8 cellular contexts compared by ENCODE assay signal in genomic region chr2:85560812-85561279, GRCh38. TPM values are rescaled to one million over a fixed set of nuclear protein-coding genes. Genes with fewer than 3 reads are reported as not detected.
A peak's percentile ranks its signal among the peaks of the same experiment; 100 is the strongest.
DNase-seq lines count a peak whose midpoint lies in the region; ATAC-seq, FAIRE-seq and TF ChIP-seq lines count a peak whose summit lies in the region.

No MANE protein-coding gene starts in this region.

- no peak overlapping the region for H2BK15ac ChIP-seq in H1 (ENCODE audit: low read length)

- H3K79me2 ChIP-seq in H1 (ENCODE audit: control insufficient read depth in 1 of 2, insufficient read depth in 2 of 2, low read length in 2 of 2): peaks cover 0 to 18% of the 10 kb centered on the region in 2 experiments; a peak in 2 of 4 replicates

- peak; percentile 19 for ATAC-seq in Right ventricle myocardium inferior
- no peak for ATAC-seq in Right ventricle myocardium superior (ENCODE audit: poor library complexity)

- no peak overlapping the region for H2AK5ac ChIP-seq in H1 (ENCODE audit: low read depth, low read length)

- peaks cover 5% of the 10 kb centered on the region for H3K23me2 ChIP-seq in H1 (ENCODE audit: low read depth, low read length)

- peak overlapping the region; percentile 77 for H3K4me3 ChIP-seq in NT2/D1 (ENCODE audit: insufficient read length, low read depth)
- H3K4me3 ChIP-seq in H1 (ENCODE audit: extremely low read depth in 1 of 4, insufficient read depth in 2 of 4, low read depth in 3 of 4, low read length in 4 of 4): peak overlapping the region; percentile 68 to 90 (median 88)
- peak overlapping the region; percentile 84 for H3K4me3 ChIP-seq in neuron (ENCODE audit: low read length)

- H3K9me3 ChIP-seq in NT2/D1 (ENCODE audit: insufficient read depth, low read length) (no peaks in the 10 kb centered on the region), H1 (ENCODE audit: insufficient read depth in 2 of 2, low read depth in 1 of 2, low read length in 1 of 2) (no peaks in the 10 kb centered on the region), neuron (ENCODE audit: low read length) (no peaks in the 10 kb centered on the region)

- H3K36me3 ChIP-seq in NT2/D1 (ENCODE audit: insufficient read depth, insufficient read length, low read length): peaks cover 29% of the 10 kb centered on the region
- peaks cover 3 to 14% (median 8%) of the 10 kb centered on the region in 4 experiments; a peak in 7 of 8 replicates for H3K36me3 ChIP-seq in H1 (ENCODE audit: control insufficient read depth in 2 of 4, insufficient read depth in 4 of 4, low read length in 3 of 4)
- H3K36me3 ChIP-seq in neuron (ENCODE audit: insufficient read depth, low read length): peaks cover 13% of the 10 kb centered on the region

- H3K4me2 ChIP-seq in H1 (ENCODE audit: insufficient read depth in 1 of 2, low read depth in 2 of 2, low read length in 2 of 2): peak overlapping the region; percentile 84 to 96

- no peak overlapping the region for H3K23ac ChIP-seq in H1 (ENCODE audit: insufficient read length)

- 0 out of 2 replicates have a peak, but pooled peaks cover 4% of the 10 kb centered on the region for H3K79me1 ChIP-seq in H1 (ENCODE audit: low read depth, low read length)

- DNase-seq in Right ventricle myocardium inferior (ENCODE audit: missing footprints) (no peak), Right ventricle myocardium superior (no peak), NT2/D1 (ENCODE audit: low read depth, low spot score) (no peak), H1 (ENCODE audit: low read depth in 1 of 2, low spot score in 2 of 2) (no peak), NCI-H446 treated with DMSO at 0.1 percent for 48 hours (lab: John Stamatoyannopoulos, UW) (no peak), glomerular visceral epithelial cell (ENCODE audit: extremely low spot score) (no peak), NCI-H1092 (lab: John Stamatoyannopoulos, UW) (no peak)

- H3K56ac ChIP-seq in H1 (replicated peaks; ENCODE audit: insufficient read length, low read depth, low read length): no peak overlapping the region

- no peak for TF ChIP-seq POLR2A in H1 (IDR thresholded peaks at IDR 0.05; ENCODE audit: control extremely low read depth in 1 of 2, low read depth in 2 of 2, low read length in 2 of 2)

- 22% methylated on average over 10 of the region's 14 CpGs; no CpG with 5 or more reads in 1 of the 2 experiments for WGBS in H1 (ENCODE audit: extremely low coverage in 1 of 2, insufficient coverage in 1 of 2, insufficient read length in 1 of 2, insufficient replicate concordance in 2 of 2, low coverage in 1 of 2, low lambda C conversion rate in 2 of 2, missing lambda C conversion rate in 1 of 2), 2 experiments

- POLR2A ChIA-PET in H1 (lab: Charles Lee; ENCODE audit: partially characterized antibody): interaction anchor here (0.6 to 38.6 kb wide), 18 partner anchors 9 to 1144 kb away, joined by 3 to 1889 read pairs (median 4); partner anchors contain the start of genes C2orf68, CAPG, MAT2A and RNF181

- no peak overlapping the region for H4K5ac ChIP-seq in H1 (ENCODE audit: insufficient read length, low read depth, low read length)

- H3K27me3 ChIP-seq in NT2/D1 (ENCODE audit: insufficient read depth, insufficient read length): no peaks in the 10 kb centered on the region
- no peaks in the 10 kb centered on the region for H3K27me3 ChIP-seq in H1 (replicated peaks in 1 of 4; ENCODE audit: control insufficient read depth in 3 of 4, extremely low read depth in 1 of 4, insufficient read depth in 3 of 4, low read length in 3 of 4)
- no peaks in the 10 kb centered on the region for H3K27me3 ChIP-seq in neuron (ENCODE audit: insufficient read depth, low read length)

- H4K91ac ChIP-seq in H1 (replicated peaks; ENCODE audit: insufficient read length, low read length): no peak overlapping the region

- no peak overlapping the region for H2BK20ac ChIP-seq in H1 (ENCODE audit: low read length)

- H4K8ac ChIP-seq in H1 (ENCODE audit: extremely low read depth, insufficient read depth, low read length): no peak overlapping the region

- H2BK12ac ChIP-seq in H1 (ENCODE audit: low read depth, low read length): no peak overlapping the region

- CTCF ChIA-PET in H1 (lab: Charles Lee; ENCODE audit: partially characterized antibody): interaction anchor here (0.8 to 3.6 kb wide), 6 partner anchors 10 to 169 kb away, joined by 3 to 20 read pairs (median 4); no protein-coding TSS in a partner anchor

- H4K20me1 ChIP-seq in H1 (replicated peaks in 1 of 2; ENCODE audit: control insufficient read depth in 1 of 2, insufficient read depth in 2 of 2, low read length in 2 of 2): no peaks in the 10 kb centered on the region

- H3K4me1 ChIP-seq in NT2/D1 (ENCODE audit: insufficient read depth, insufficient read length) (no peaks in the 10 kb centered on the region), H1 (replicated peaks in 1 of 4; ENCODE audit: control insufficient read depth in 3 of 4, insufficient read depth in 4 of 4, low read length in 3 of 4) (no peaks in the 10 kb centered on the region), neuron (ENCODE audit: insufficient read depth, low read length) (peaks cover 9% of the 10 kb centered on the region)

- no peak for FAIRE-seq in H1 (lab: Jason Lieb, UNC)

- no peak overlapping the region for H2BK120ac ChIP-seq in H1 (replicated peaks; ENCODE audit: low read depth, low read length)

- TF ChIP-seq CTCF in H1 (IDR thresholded peaks at IDR 0.05; ENCODE audit: control extremely low read depth in 1 of 3, insufficient read depth in 1 of 3, low read depth in 1 of 3, low read length in 3 of 3): no peak

- intact Hi-C loops in Right ventricle myocardium inferior (cut with DNase I): loop anchor here (5.0 kb wide), 1 partner anchor 36 kb away; the partner anchor contains the start of gene RNF181
- intact Hi-C loops in Right ventricle myocardium superior (cut with DNase I): loop anchor here (2.0 kb wide), 1 partner anchor 42 kb away; the partner anchor contains the start of gene TMEM150A

- TF ChIP-seq RAD21 in H1 (IDR thresholded peaks at IDR 0.05 in 1 of 2, conservative IDR thresholded peaks at IDR 0.05 in 1 of 2; ENCODE audit: low read depth in 2 of 2, low read length in 2 of 2): no peak

- no peak overlapping the region for H3K14ac ChIP-seq in H1 (ENCODE audit: insufficient read length)

- H3K18ac ChIP-seq in H1 (ENCODE audit: extremely low read depth, low read length): peak overlapping the region; percentile 60

- no peak for TF ChIP-seq EP300 in H1 (IDR thresholded peaks at IDR 0.05; ENCODE audit: borderline replicate concordance in 1 of 2, low read depth in 2 of 2, low read length in 2 of 2)

- no peak overlapping the region for H3K27ac ChIP-seq in H1 (ENCODE audit: low read depth, low read length)

- H3K9ac ChIP-seq in NT2/D1 (ENCODE audit: insufficient read length, low read depth) (peak overlapping the region; percentile 80), H1 (replicated peaks in 1 of 4; ENCODE audit: extremely low read depth in 1 of 4, low read depth in 3 of 4, low read length in 3 of 4) (peak overlapping the region in 3 of 4 experiments; percentile 17 to 79 (median 29); a peak in 5 of 7 replicates)

- no peak overlapping the region for H2AFZ ChIP-seq in H1 (ENCODE audit: low read length)
- H2AFZ ChIP-seq in neuron (ENCODE audit: low read depth, low read length): peak overlapping the region; percentile 50

- no peak overlapping the region for H2BK5ac ChIP-seq in H1 (ENCODE audit: low read depth, low read length)

- H3K4ac ChIP-seq in H1 (replicated peaks; ENCODE audit: insufficient read length, low read depth, low read length): no peak overlapping the region

RNA-seq across cellular contexts. Expression of gene GGCX, which starts 0.4 kb away (rescaled TPM):
- 26.9 TPM for total RNA-seq in Right ventricle myocardium inferior
- total RNA-seq in Right ventricle myocardium superior: 25.1 TPM
- total RNA-seq in H1 (2021; fragmentation: NEBNext Ultra II Directional; extraction: Animal tissue kit (Norgen Biotek cat#: 25700)): 33.8 and 36.1 TPM in 2 replicates
- polyA plus RNA-seq in H1 (2011; rRNA removed): 29.4 and 47.8 TPM in 2 replicates
- polyA plus RNA-seq in H1 (2011; cell fraction: cytosol; rRNA removed): 34.9 TPM
- 40.6 TPM for polyA plus RNA-seq in H1 (2011; cell fraction: nucleus; rRNA removed)
- polyA plus RNA-seq in H1 (2012, experiment 1 of 2): 26.7 to 32.0 TPM (median 29.0 TPM) in 4 replicates
- polyA plus RNA-seq in H1 (2012, experiment 2 of 2): 31.1 TPM
- polyA plus RNA-seq in H1 (2013, experiment 1 of 2): 34.0 TPM
- polyA plus RNA-seq in H1 (2013, experiment 2 of 2): 33.7 TPM
- polyA minus RNA-seq in H1 (2011; rRNA and poly(A)+ RNA removed): 57.4 and 67.9 TPM in 2 replicates
- 19.6 TPM for polyA minus RNA-seq in H1 (2011; cell fraction: cytosol; rRNA and poly(A)+ RNA removed)
- 45.0 TPM for polyA minus RNA-seq in H1 (2011; cell fraction: nucleus; rRNA and poly(A)+ RNA removed)

RNA-seq across cellular contexts. Expression of gene VAMP8, which starts 16.5 kb away (rescaled TPM):
- total RNA-seq in Right ventricle myocardium inferior (26.1 TPM), Right ventricle myocardium superior (16.9 TPM)
- 34.4 and 38.1 TPM in 2 replicates for total RNA-seq in H1 (2021; fragmentation: NEBNext Ultra II Directional; extraction: Animal tissue kit (Norgen Biotek cat#: 25700))
- 55.2 and 69.7 TPM in 2 replicates for polyA plus RNA-seq in H1 (2011; rRNA removed)
- 60.1 TPM for polyA plus RNA-seq in H1 (2011; cell fraction: cytosol; rRNA removed)
- polyA plus RNA-seq in H1 (2011; cell fraction: nucleus; rRNA removed): 18.0 TPM
- polyA plus RNA-seq in H1 (2012, experiment 1 of 2): 47.6 to 56.1 TPM (median 49.2 TPM) in 4 replicates
- polyA plus RNA-seq in H1 (2012, experiment 2 of 2): 57.3 TPM
- polyA plus RNA-seq in H1 (2013, experiment 1 of 2): 59.3 TPM
- 60.5 TPM for polyA plus RNA-seq in H1 (2013, experiment 2 of 2)
- polyA minus RNA-seq in H1 (2011; rRNA and poly(A)+ RNA removed): 11.0 and 15.1 TPM in 2 replicates
- 6.2 TPM for polyA minus RNA-seq in H1 (2011; cell fraction: cytosol; rRNA and poly(A)+ RNA removed)
- 5.6 TPM for polyA minus RNA-seq in H1 (2011; cell fraction: nucleus; rRNA and poly(A)+ RNA removed)

RNA-seq across cellular contexts. Expression of gene MAT2A, which starts 21.9 kb away (rescaled TPM):
- 118 TPM for total RNA-seq in Right ventricle myocardium inferior
- total RNA-seq in Right ventricle myocardium superior: 116 TPM
- 297 and 307 TPM in 2 replicates for total RNA-seq in H1 (2021; fragmentation: NEBNext Ultra II Directional; extraction: Animal tissue kit (Norgen Biotek cat#: 25700))
- 186 and 255 TPM in 2 replicates for polyA plus RNA-seq in H1 (2011; rRNA removed)
- 348 TPM for polyA plus RNA-seq in H1 (2011; cell fraction: cytosol; rRNA removed)
- polyA plus RNA-seq in H1 (2011; cell fraction: nucleus; rRNA removed): 3,575 TPM
- 250 to 348 TPM (median 292 TPM) in 4 replicates for polyA plus RNA-seq in H1 (2012, experiment 1 of 2)
- 74.6 TPM for polyA plus RNA-seq in H1 (2012, experiment 2 of 2)
- 311 TPM for polyA plus RNA-seq in H1 (2013, experiment 1 of 2)
- polyA plus RNA-seq in H1 (2013, experiment 2 of 2): 287 TPM
- polyA minus RNA-seq in H1 (2011; rRNA and poly(A)+ RNA removed): 323 and 621 TPM in 2 replicates
- polyA minus RNA-seq in H1 (2011; cell fraction: cytosol; rRNA and poly(A)+ RNA removed): 306 TPM
- polyA minus RNA-seq in H1 (2011; cell fraction: nucleus; rRNA and poly(A)+ RNA removed): 781 TPM

RNA-seq across cellular contexts. Expression of gene VAMP5, which starts 23.4 kb away (rescaled TPM):
- total RNA-seq in Right ventricle myocardium inferior (62.1 TPM), Right ventricle myocardium superior (56.3 TPM)
- total RNA-seq in H1 (2021; fragmentation: NEBNext Ultra II Directional; extraction: Animal tissue kit (Norgen Biotek cat#: 25700)): 4.7 and 5.2 TPM in 2 replicates
- polyA plus RNA-seq in H1 (2011; rRNA removed): 13.4 and 14.2 TPM in 2 replicates
- 10.9 TPM for polyA plus RNA-seq in H1 (2011; cell fraction: cytosol; rRNA removed)
- 11.4 TPM for polyA plus RNA-seq in H1 (2011; cell fraction: nucleus; rRNA removed)
- 4.9 to 9.1 TPM (median 7.5 TPM) in 4 replicates for polyA plus RNA-seq in H1 (2012, experiment 1 of 2)
- 10.2 TPM for polyA plus RNA-seq in H1 (2012, experiment 2 of 2)
- 7.4 TPM for polyA plus RNA-seq in H1 (2013, experiment 1 of 2)
- 7.8 TPM for polyA plus RNA-seq in H1 (2013, experiment 2 of 2)
- polyA minus RNA-seq in H1 (2011; rRNA and poly(A)+ RNA removed): 3.0 and 3.4 TPM in 2 replicates
- polyA minus RNA-seq in H1 (2011; cell fraction: cytosol; rRNA and poly(A)+ RNA removed): 1.8 TPM
- polyA minus RNA-seq in H1 (2011; cell fraction: nucleus; rRNA and poly(A)+ RNA removed): not detected

RNA-seq across cellular contexts. Expression of gene RNF181, which starts 34.7 kb away (rescaled TPM):
- 87.8 TPM for total RNA-seq in Right ventricle myocardium inferior
- total RNA-seq in Right ventricle myocardium superior: 74.5 TPM
- 97.2 and 99.5 TPM in 2 replicates for total RNA-seq in H1 (2021; fragmentation: NEBNext Ultra II Directional; extraction: Animal tissue kit (Norgen Biotek cat#: 25700))
- polyA plus RNA-seq in H1 (2011; rRNA removed): 398 and 514 TPM in 2 replicates
- 335 TPM for polyA plus RNA-seq in H1 (2011; cell fraction: cytosol; rRNA removed)
- polyA plus RNA-seq in H1 (2011; cell fraction: nucleus; rRNA removed): 327 TPM
- polyA plus RNA-seq in H1 (2012, experiment 1 of 2): 151 to 246 TPM (median 213 TPM) in 4 replicates
- polyA plus RNA-seq in H1 (2012, experiment 2 of 2): 395 TPM
- polyA plus RNA-seq in H1 (2013, experiment 1 of 2): 279 TPM
- polyA plus RNA-seq in H1 (2013, experiment 2 of 2): 252 TPM
- 113 and 120 TPM in 2 replicates for polyA minus RNA-seq in H1 (2011; rRNA and poly(A)+ RNA removed)
- polyA minus RNA-seq in H1 (2011; cell fraction: cytosol; rRNA and poly(A)+ RNA removed): 36.7 TPM
- polyA minus RNA-seq in H1 (2011; cell fraction: nucleus; rRNA and poly(A)+ RNA removed): 67.3 TPM
